Comparison of ENCODE assay signal across 8 cellular contexts in the genomic region with DNA sequence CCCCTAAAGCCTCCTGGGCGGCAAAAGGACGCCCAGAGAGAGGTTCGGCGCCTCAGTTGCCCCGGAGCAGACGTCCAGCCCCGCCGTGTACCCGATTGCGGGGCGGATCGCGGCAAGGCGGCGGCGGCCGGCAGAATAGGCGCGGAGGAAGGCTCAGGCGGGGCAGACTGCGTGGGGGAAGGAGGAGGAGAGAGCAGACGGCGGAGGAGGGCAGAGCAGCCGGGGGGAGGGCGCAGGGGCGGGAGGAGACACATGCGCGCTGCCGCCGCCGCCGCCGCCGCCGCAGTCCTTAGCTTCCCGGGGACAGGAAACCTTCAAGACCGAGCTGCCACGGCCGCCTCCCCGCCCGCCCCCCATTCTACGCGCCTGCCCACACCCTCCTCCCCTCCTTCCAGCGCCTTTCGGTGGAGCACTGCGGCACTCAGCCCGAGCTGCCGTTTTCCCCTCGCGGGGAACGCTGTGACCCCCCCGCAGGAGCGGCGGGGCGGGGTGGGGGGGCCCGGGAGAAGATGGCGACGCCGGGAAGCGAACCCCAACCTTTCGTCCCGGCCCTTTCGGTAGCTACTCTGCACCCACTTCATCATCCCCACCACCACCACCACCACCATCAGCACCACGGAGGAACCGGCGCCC. TPM values are rescaled to one million over a fixed set of nuclear protein-coding genes. Genes with fewer than 3 reads are reported as not detected.
A peak's percentile ranks its signal among the peaks of the same experiment; 100 is the strongest.
DNase-seq lines count a peak whose midpoint lies in the region; ATAC-seq and TF ChIP-seq lines count a peak whose summit lies in the region.

A gene with protein sequence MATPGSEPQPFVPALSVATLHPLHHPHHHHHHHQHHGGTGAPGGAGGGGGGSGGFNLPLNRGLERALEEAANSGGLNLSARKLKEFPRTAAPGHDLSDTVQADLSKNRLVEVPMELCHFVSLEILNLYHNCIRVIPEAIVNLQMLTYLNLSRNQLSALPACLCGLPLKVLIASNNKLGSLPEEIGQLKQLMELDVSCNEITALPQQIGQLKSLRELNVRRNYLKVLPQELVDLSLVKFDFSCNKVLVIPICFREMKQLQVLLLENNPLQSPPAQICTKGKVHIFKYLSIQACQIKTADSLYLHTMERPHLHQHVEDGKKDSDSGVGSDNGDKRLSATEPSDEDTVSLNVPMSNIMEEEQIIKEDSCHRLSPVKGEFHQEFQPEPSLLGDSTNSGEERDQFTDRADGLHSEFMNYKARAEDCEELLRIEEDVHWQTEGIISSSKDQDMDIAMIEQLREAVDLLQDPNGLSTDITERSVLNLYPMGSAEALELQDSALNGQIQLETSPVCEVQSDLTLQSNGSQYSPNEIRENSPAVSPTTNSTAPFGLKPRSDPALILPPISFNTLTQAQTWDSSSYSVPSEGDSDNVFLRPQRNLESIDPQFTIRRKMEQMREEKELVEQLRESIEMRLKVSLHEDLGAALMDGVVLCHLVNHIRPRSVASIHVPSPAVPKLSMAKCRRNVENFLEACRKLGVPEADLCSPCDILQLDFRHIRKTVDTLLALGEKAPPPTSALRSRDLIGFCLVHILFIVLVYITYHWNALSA (plus strand): TSS at position 283 of the 633 bp plus-strand sequence. CDS start 227 bp downstream, at position 510.

- H3K27me3 Mint-ChIP-seq in CD8-positive, alpha-beta T cell (ENCODE audit: low read depth): peaks cover 3% of the 10 kb centered on the region
- H3K27me3 Mint-ChIP-seq in IgD-negative memory B cell: no peaks in the 10 kb centered on the region

- peaks cover 48% of the 10 kb centered on the region for H3K4me1 Mint-ChIP-seq in CD8-positive, alpha-beta T cell (ENCODE audit: low read depth)
- peaks cover 33 to 51% (median 39%) of the 10 kb centered on the region in 3 donors for H3K4me1 Mint-ChIP-seq in IgD-negative memory B cell

- peak within 1 kb of the TSS; percentile 94 for H3K27ac Mint-ChIP-seq in CD8-positive, alpha-beta T cell
- H3K27ac Mint-ChIP-seq in IgD-negative memory B cell: peak within 1 kb of the TSS; percentile 88 to 98 (median 97)

- peak within 1 kb of the TSS; percentile 70 for H3K27ac ChIP-seq in CD8-positive, alpha-beta T cell (ENCODE audit: low read depth, low read length)
- H3K27ac ChIP-seq in PC-3 (ENCODE audit: low read length): peak within 1 kb of the TSS; percentile 63

- no peak for TF ChIP-seq CTCF in CD8-positive, alpha-beta T cell (IDR thresholded peaks at IDR 0.05)
- TF ChIP-seq CTCF in PC-3 (conservative IDR thresholded peaks at IDR 0.05; ENCODE audit: low read depth, low read length) (no peak), mucosa of descending colon (IDR thresholded peaks at IDR 0.05) (no peak)

- H4K20me1 ChIP-seq in PC-3 (ENCODE audit: low read length): peaks cover 11% of the 10 kb centered on the region; the same call in 1 of the 2 replicates

- peaks cover 6% of the 10 kb centered on the region for H3K36me3 Mint-ChIP-seq in CD8-positive, alpha-beta T cell
- H3K36me3 Mint-ChIP-seq in IgD-negative memory B cell: peaks cover under 1% of the 10 kb centered on the region

- peak; percentile 66 to 90 (median 85) for DNase-seq in CD8-positive, alpha-beta T cell
- DNase-seq in PC-3 (peak; percentile 70), activated T-cell treated with anti-CD3 and anti-CD28 coated beads for 24 hours (ENCODE audit: low read depth) (peak; percentile 80), epidermal melanocyte (ENCODE audit: insufficient read length, low spot score) (peak; percentile 83), mucosa of descending colon (peak; percentile 91 to 95 (median 93))
- DNase-seq in stimulated activated CD8-positive, alpha-beta memory T cell treated with anti-CD3 and anti-CD28 coated beads, Interleukin-4, amount 100 ng/mL, for 1 hour (ENCODE audit: low read depth in 2 of 2, low spot score in 1 of 2): peak; percentile 60 to 78

- H3K36me3 ChIP-seq in CD8-positive, alpha-beta T cell (ENCODE audit: insufficient read depth, low read length): no peaks in the 10 kb centered on the region
- no peaks in the 10 kb centered on the region; the same call in 1 of the 2 replicates for H3K36me3 ChIP-seq in PC-3 (ENCODE audit: low read depth, low read length)
- no peaks in the 10 kb centered on the region for H3K36me3 ChIP-seq in mucosa of descending colon (ENCODE audit: low read depth)

- intact Hi-C loops in CD8-positive, alpha-beta T cell (cut with DNase I, micrococcal nuclease): loop anchor here (2.0 to 10.0 kb wide), 7 partner anchors 114 to 1638 kb away; a partner anchor contains a TSS
- intact Hi-C loops in PC-3 (cut with micrococcal nuclease): loop anchor here (5.0 to 10.0 kb wide), 2 partner anchors 49 to 112 kb away; no protein-coding TSS in a partner anchor
- intact Hi-C loops in mucosa of descending colon (cut with DNase I, micrococcal nuclease): loop anchor here in 1 of 2 donors (10.0 kb wide), 1 partner anchor 132 kb away; no protein-coding TSS in a partner anchor

- H3K4me3 Mint-ChIP-seq in CD8-positive, alpha-beta T cell: peak within 1 kb of the TSS; percentile 93
- peak within 1 kb of the TSS; percentile 95 to 99 (median 98) for H3K4me3 Mint-ChIP-seq in IgD-negative memory B cell

- peaks cover 48% of the 10 kb centered on the region for H3K79me2 ChIP-seq in PC-3 (ENCODE audit: low read length)

- H3K4me3 ChIP-seq in CD8-positive, alpha-beta T cell (ENCODE audit: low read depth, low read length): peak within 1 kb of the TSS; percentile 87
- H3K4me3 ChIP-seq in PC-3 (ENCODE audit: low read length) (peak within 1 kb of the TSS; percentile 77), mucosa of descending colon (peak within 1 kb of the TSS; percentile 90)

- no peaks in the 10 kb centered on the region for H3K27me3 ChIP-seq in CD8-positive, alpha-beta T cell (ENCODE audit: insufficient read depth, low read length)
- H3K27me3 ChIP-seq in PC-3 (ENCODE audit: low read length): no peaks in the 10 kb centered on the region

- no TSS peak for BruUV-seq in PC-3 (replicated peaks; lab: Mats Ljungman, UMichigan)

- peak within 1 kb of the TSS; percentile 95 for H3K4me2 ChIP-seq in PC-3 (ENCODE audit: low read length)

- H3K9me3 Mint-ChIP-seq in CD8-positive, alpha-beta T cell: no peaks in the 10 kb centered on the region
- H3K9me3 Mint-ChIP-seq in IgD-negative memory B cell: no peaks in the 10 kb centered on the region

- ATAC-seq in CD8-positive, alpha-beta T cell: peak; percentile 82
- ATAC-seq in GM21390 (IDR thresholded peaks at IDR 0.05; ENCODE audit: unreplicated experiment): peak; percentile 63
- peak; percentile 68 for ATAC-seq in PC-3
- peak; percentile 90 for ATAC-seq in mucosa of descending colon

- no peaks in the 10 kb centered on the region for H3F3A ChIP-seq in PC-3 (ENCODE audit: low read length, unreplicated experiment)

- POLR2A ChIA-PET in CD8-positive, alpha-beta T cell (lab: Charles Lee): interaction anchor here (1.3 kb wide), 1 partner anchor 156 kb away, joined by 4 read pairs; no protein-coding TSS in a partner anchor
- POLR2A ChIA-PET in PC-3 (lab: Charles Lee; ENCODE audit: unreplicated experiment): interaction anchor here (0.6 kb wide), 1 partner anchor 24 kb away, joined by 6 read pairs; no protein-coding TSS in a partner anchor

- H3K9me2 ChIP-seq in PC-3 (replicated peaks; ENCODE audit: low read length): no peaks in the 10 kb centered on the region

- no peaks in the 10 kb centered on the region for H3K9me3 ChIP-seq in CD8-positive, alpha-beta T cell (ENCODE audit: low read length)
- H3K9me3 ChIP-seq in PC-3 (ENCODE audit: low read length): no peaks in the 10 kb centered on the region
- no peaks in the 10 kb centered on the region for H3K9me3 ChIP-seq in mucosa of descending colon

- H2AFZ ChIP-seq in PC-3 (ENCODE audit: low read length): peak within 1 kb of the TSS; percentile 96

- H3K4me1 ChIP-seq in CD8-positive, alpha-beta T cell (ENCODE audit: insufficient read depth, low read length): peaks cover 28% of the 10 kb centered on the region
- H3K4me1 ChIP-seq in PC-3 (ENCODE audit: insufficient read depth, low read length) (peaks cover 20% of the 10 kb centered on the region), mucosa of descending colon (ENCODE audit: low read depth) (peaks cover 24% of the 10 kb centered on the region)

- peak within 1 kb of the TSS; percentile 91 for H3K9ac ChIP-seq in PC-3 (ENCODE audit: low read length)

- CTCF ChIA-PET in CD8-positive, alpha-beta T cell (lab: Charles Lee): interaction anchor here (1.1 to 5.6 kb wide), 15 partner anchors 10 to 199 kb away, joined by 3 to 94 read pairs (median 7); no protein-coding TSS in a partner anchor
- CTCF ChIA-PET in PC-3 (lab: Charles Lee): no interaction called here

RNA-seq across cellular contexts. Expression of the gene that starts here (rescaled TPM):
- total RNA-seq in CD8-positive, alpha-beta T cell: 10 to 100 TPM; 10.8 to 13.7 TPM
- polyA plus RNA-seq in IgD-negative memory B cell: 7.6 TPM
- 4.3 and 7.8 TPM in 2 replicates for total RNA-seq in PC-3 (2014; rRNA removed)
- total RNA-seq in mucosa of descending colon: 10 to 100 TPM; 13.4 to 44.1 (median 16.1) TPM

Comparison
In these comparisons a context has a peak if more than half of its experiments do, and no peak if none do; other contexts are left out.
1. Peak in every context shown above with its lines: DNase-seq, ATAC-seq, H3K4me3 ChIP-seq and H3K27ac ChIP-seq.